Comparison of ENCODE assay signal across 24 cellular contexts in the genomic region with DNA sequence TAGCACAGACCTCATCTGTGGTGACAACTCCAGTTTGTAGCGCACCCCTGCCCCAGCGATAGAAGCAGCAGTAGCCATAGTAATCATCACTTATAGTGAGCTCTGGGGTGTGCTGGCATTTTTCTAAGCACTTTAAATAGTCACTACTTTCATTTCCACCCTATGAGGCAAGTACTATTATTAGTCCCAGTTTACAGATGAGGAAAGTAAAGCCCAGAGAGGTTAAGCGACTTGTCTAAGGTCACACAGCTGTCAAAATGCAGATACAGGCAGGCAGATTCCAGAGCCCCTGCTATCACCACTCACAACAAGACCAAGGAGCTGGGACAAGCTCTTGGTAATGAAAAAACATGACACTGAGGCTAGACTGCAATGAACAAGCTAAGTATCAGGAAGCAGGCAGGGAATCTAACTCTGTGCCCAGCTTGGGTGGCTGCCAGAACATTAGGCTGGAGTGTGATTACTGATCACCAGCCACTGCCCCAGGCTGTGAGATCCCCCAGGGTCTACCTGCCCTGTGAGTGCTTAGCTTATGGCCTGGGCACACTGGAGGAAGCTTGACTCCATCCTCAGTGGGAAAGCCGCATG.
A peak's percentile ranks its signal among the peaks of the same experiment; 100 is the strongest.
DNase-seq lines count a peak whose midpoint lies in the region; ATAC-seq, FAIRE-seq and TF ChIP-seq lines count a peak whose summit lies in the region.
"Had no signal": no experiment of that assay in that cellular context is flagged by ENCODE, and none has a peak within 500 bp of the region (broad histone marks: within the 10 kb centered on the region; RNA-seq: fewer than 3 reads in every experiment).

No MANE protein-coding gene starts in this region.

- H3K23ac ChIP-seq in IMR-90 (ENCODE audit: low read depth, low read length): no peak overlapping the region; the same call in 1 of the 2 replicates

- no peak overlapping the region for H3K18ac ChIP-seq in IMR-90 (ENCODE audit: low read depth, low read length)

- H3K27me3 ChIP-seq in IMR-90 (ENCODE audit: control insufficient read depth, insufficient read depth, low read length) (peaks cover 10% of the 10 kb centered on the region), K562 (ENCODE audit: control insufficient read depth in 2 of 2, insufficient read depth in 2 of 2, low read length in 2 of 2) (no peaks in the 10 kb centered on the region; a peak in 1 of 5 replicates), smooth muscle cell (ENCODE audit: low read depth) (no peaks in the 10 kb centered on the region)
- H3K27me3 ChIP-seq: ovary, Peyer's patch, sigmoid colon, uterus had no signal

- no peak overlapping the region for H3K4me3 ChIP-seq in IMR-90 (ENCODE audit: insufficient read depth, low read depth, low read length)
- no peak overlapping the region for H3K4me3 ChIP-seq in K562
- no peak overlapping the region for H3K4me3 ChIP-seq in smooth muscle cell
- H3K4me3 ChIP-seq: ovary, Peyer's patch, sigmoid colon, uterus had no signal

- peak overlapping the region; percentile 82 for H2BK20ac ChIP-seq in IMR-90 (ENCODE audit: low read depth, low read length)

- H3K56ac ChIP-seq in IMR-90 (ENCODE audit: extremely low read depth, insufficient read depth, low read length): no peak overlapping the region

- H2AFZ ChIP-seq in IMR-90 (replicated peaks; ENCODE audit: low read length, poor library complexity) (no peak overlapping the region), K562 (ENCODE audit: low read depth, low read length) (no peak overlapping the region), smooth muscle cell (ENCODE audit: low read depth) (no peak overlapping the region)

- no peaks in the 10 kb centered on the region for H3K79me2 ChIP-seq in K562 (ENCODE audit: control insufficient read depth, insufficient read depth, low read length)
- H3K79me2 ChIP-seq in smooth muscle cell (ENCODE audit: low read depth): no peaks in the 10 kb centered on the region

- no peak for ATAC-seq in IMR-90 (ENCODE audit: low read depth)
- no peak for ATAC-seq in K562
- ATAC-seq: esophagus mucosa had no signal

- peak overlapping the region; percentile 86 for H3K4ac ChIP-seq in IMR-90 (ENCODE audit: low read depth, low read length)

- TF ChIP-seq CTCF in IMR-90 (conservative IDR thresholded peaks at IDR 0.05; ENCODE audit: low read depth, low read length) (no peak), K562 (IDR thresholded peaks at IDR 0.05 in 2 of 3, conservative IDR thresholded peaks at IDR 0.05 in 1 of 3; ENCODE audit: insufficient read depth in 2 of 3, low read depth in 1 of 3, low read length in 3 of 3) (no peak), mesothelial cell of epicardium (IDR thresholded peaks at IDR 0.05; ENCODE audit: unreplicated experiment) (no peak), smooth muscle cell (IDR thresholded peaks at IDR 0.05; ENCODE audit: borderline replicate concordance, insufficient read depth, poor library complexity, severe bottlenecking) (no peak), progenitor cell of endocrine pancreas (IDR thresholded peaks at IDR 0.05; ENCODE audit: unreplicated experiment) (no peak)

- TF ChIP-seq RAD21 in IMR-90 (IDR thresholded peaks at IDR 0.05; ENCODE audit: low read length) (no peak), K562 (CRISPR knock-in tag; conservative IDR thresholded peaks at IDR 0.05 in 1 of 2, IDR thresholded peaks at IDR 0.05 in 1 of 2) (no peak)

- WGBS in IMR-90 (ENCODE audit: extremely low coverage in 2 of 2, insufficient read length in 1 of 2), 2 experiments: no CpG with 5 or more reads among the region's 4 CpGs
- WGBS in K562 (ENCODE audit: insufficient coverage, low coverage, missing lambda C conversion rate): 7% methylated on average over 3 of the region's 4 CpGs
- WGBS in smooth muscle cell (ENCODE audit: low lambda C conversion rate): 85% methylated on average over 4 of the region's 4 CpGs

- no peak overlapping the region for H2AK9ac ChIP-seq in IMR-90 (replicated peaks; ENCODE audit: low read depth, low read length, poor library complexity)

- DNase-seq in IMR-90 (peak; percentile 12), K562 (ENCODE audit: extremely low read depth in 1 of 4, low spot score in 3 of 4) (no peak), mesothelial cell of epicardium (ENCODE audit: low spot score in 2 of 2, unreplicated experiment in 2 of 2) (no peak), smooth muscle cell (lab: John Stamatoyannopoulos, UW; ENCODE audit: unreplicated experiment) (no peak), DMS153 (lab: John Stamatoyannopoulos, UW) (no peak), progenitor cell of endocrine pancreas (ENCODE audit: low spot score, unreplicated experiment) (no peak)
- no peak for DNase-seq in activated CD4-positive, alpha-beta T cell treated with anti-CD3 and anti-CD28 coated beads for 4 hours
- DNase-seq: activated CD4-positive, alpha-beta T cell treated with anti-CD3 and anti-CD28 coated beads, Interleukin-2, amount 50 U/mL, for 1 hour; CD8-positive, alpha-beta memory T cell; DND-41; effector CD8-positive, alpha-beta T cell; H7; NCI-H1417; NCI-H2107; NCI-H510A; Peyer's patch; sigmoid colon; SK-N-SH; uterus had no signal

- H2BK120ac ChIP-seq in IMR-90 (ENCODE audit: low read depth, low read length): peak overlapping the region; percentile 81

- in situ Hi-C loops in IMR-90 (cut with MboI; ENCODE audit: low sequenced_read_pairs) (no loop called here), K562 (cut with MboI) (no loop called here)

- H3F3A ChIP-seq in smooth muscle cell (ENCODE audit: low read depth): no peaks in the 10 kb centered on the region

- 0 out of 2 replicates have a peak, but pooled peaks cover 6% of the 10 kb centered on the region for H3K9me1 ChIP-seq in IMR-90 (ENCODE audit: insufficient read depth, low read length)
- H3K9me1 ChIP-seq in K562 (ENCODE audit: control insufficient read depth, insufficient read depth, low read length): no peaks in the 10 kb centered on the region

- intact Hi-C loops in IMR-90 (cut with micrococcal nuclease): no loop called here
- intact Hi-C loops in K562 (cut with micrococcal nuclease): no loop called here

- H3K4me1 Mint-ChIP-seq in mesothelial cell of epicardium (peaks cover 60% of the 10 kb centered on the region), progenitor cell of endocrine pancreas (ENCODE audit: low read depth) (peaks cover 13% of the 10 kb centered on the region)
- H3K4me1 Mint-ChIP-seq: CD8-positive, alpha-beta memory T cell had no signal

- no peak overlapping the region for H4K5ac ChIP-seq in IMR-90 (ENCODE audit: low read depth, low read length)

- no peak overlapping the region for H4K8ac ChIP-seq in IMR-90 (ENCODE audit: low read depth in 2 of 2, low read length in 2 of 2)

- H3K9ac ChIP-seq in IMR-90 (ENCODE audit: low read depth, low read length) (no peak overlapping the region), K562 (ENCODE audit: insufficient read depth in 1 of 2, low read depth in 2 of 2, low read length in 2 of 2) (no peak overlapping the region), smooth muscle cell (ENCODE audit: low read depth) (no peak overlapping the region)
- H3K9ac ChIP-seq: SK-N-SH had no signal

- H3K79me1 ChIP-seq in IMR-90 (ENCODE audit: low read depth in 1 of 2, low read length in 2 of 2): no peaks in the 10 kb centered on the region

- CTCF ChIA-PET in IMR-90 (lab: Yijun Ruan, JAX): no interaction called here
- CTCF ChIA-PET in K562 (lab: Yijun Ruan, JAX; ENCODE audit: low intra/inter-chr PET ratio): no interaction called here

- no peak overlapping the region for H3K14ac ChIP-seq in IMR-90 (replicated peaks; ENCODE audit: low read depth, low read length)

- TF ChIP-seq EP300 in K562 (IDR thresholded peaks at IDR 0.05; ENCODE audit: low read length): no peak

- no peak overlapping the region for H2BK5ac ChIP-seq in IMR-90 (ENCODE audit: low read depth, low read length, poor library complexity, severe bottlenecking)

- TF ChIP-seq POLR2A in IMR-90 (IDR thresholded peaks at IDR 0.05; ENCODE audit: low read depth, low read length) (no peak), K562 (conservative IDR thresholded peaks at IDR 0.05) (no peak)

- BruUV-seq in IMR-90 (replicated peaks; lab: Mats Ljungman, UMichigan) (no TSS peak), K562 (replicated peaks; lab: Mats Ljungman, UMichigan) (no TSS peak)

- H3K4me3 Mint-ChIP-seq in mesothelial cell of epicardium (no peak overlapping the region), progenitor cell of endocrine pancreas (ENCODE audit: low read depth) (no peak overlapping the region)
- H3K4me3 Mint-ChIP-seq: activated naive CD8-positive, alpha-beta T cell; CD8-positive, alpha-beta memory T cell had no signal

- peaks cover 5% of the 10 kb centered on the region for H3K9me3 ChIP-seq in IMR-90 (ENCODE audit: control insufficient read depth, insufficient read depth, low read length)
- no peaks in the 10 kb centered on the region for H3K9me3 ChIP-seq in K562 (replicated peaks; ENCODE audit: control insufficient read depth, insufficient read depth, low read depth, low read length)
- H3K9me3 ChIP-seq in smooth muscle cell (replicated peaks; ENCODE audit: low read depth): no peaks in the 10 kb centered on the region
- H3K9me3 ChIP-seq: ovary, Peyer's patch, sigmoid colon, SK-N-SH, uterus had no signal

- peak overlapping the region; percentile 64; the same call in 2 of the 3 replicates for H2BK15ac ChIP-seq in IMR-90 (ENCODE audit: low read depth, low read length)

- no peaks in the 10 kb centered on the region for H3K36me3 ChIP-seq in IMR-90 (ENCODE audit: control insufficient read depth, insufficient read depth, low read length)
- no peaks in the 10 kb centered on the region for H3K36me3 ChIP-seq in K562 (ENCODE audit: control insufficient read depth, insufficient read depth, low read length)
- no peaks in the 10 kb centered on the region for H3K36me3 ChIP-seq in smooth muscle cell (ENCODE audit: low read depth)
- H3K36me3 ChIP-seq: ovary, Peyer's patch, sigmoid colon, uterus had no signal

- H3K9me3 Mint-ChIP-seq in mesothelial cell of epicardium (peaks cover 4% of the 10 kb centered on the region), progenitor cell of endocrine pancreas (ENCODE audit: low read depth) (no peaks in the 10 kb centered on the region)
- H3K9me3 Mint-ChIP-seq: CD8-positive, alpha-beta memory T cell had no signal

- peak overlapping the region; percentile 98 for H3K27ac Mint-ChIP-seq in mesothelial cell of epicardium
- H3K27ac Mint-ChIP-seq in progenitor cell of endocrine pancreas: no peak overlapping the region
- H3K27ac Mint-ChIP-seq: activated naive CD8-positive, alpha-beta T cell; CD8-positive, alpha-beta memory T cell had no signal

- no peaks in the 10 kb centered on the region for H4K20me1 ChIP-seq in IMR-90 (ENCODE audit: insufficient read depth, low read length)
- H4K20me1 ChIP-seq in K562 (replicated peaks; ENCODE audit: control insufficient read depth, insufficient read depth, low read length): no peaks in the 10 kb centered on the region; the same call in 1 of the 2 replicates
- H4K20me1 ChIP-seq in smooth muscle cell (ENCODE audit: low read depth): no peaks in the 10 kb centered on the region

- FAIRE-seq in K562 (lab: Jason Lieb, UNC): no peak
- FAIRE-seq: frontal cortex, GM12892 had no signal

- H4K91ac ChIP-seq in IMR-90 (ENCODE audit: insufficient read depth, low read depth, low read length): peak overlapping the region; percentile 88; the same call in 1 of the 2 replicates

- peaks cover 7% of the 10 kb centered on the region for H3K4me1 ChIP-seq in IMR-90 (ENCODE audit: control insufficient read depth, insufficient read depth, low read length)
- H3K4me1 ChIP-seq in K562 (replicated peaks in 1 of 2; ENCODE audit: control insufficient read depth in 2 of 2, insufficient read depth in 2 of 2, low read length in 2 of 2): no peaks in the 10 kb centered on the region
- peaks cover 9% of the 10 kb centered on the region for H3K4me1 ChIP-seq in smooth muscle cell (ENCODE audit: low read depth)

- no peaks in the 10 kb centered on the region for H3K27me3 Mint-ChIP-seq in mesothelial cell of epicardium (ENCODE audit: low read depth)
- H3K27me3 Mint-ChIP-seq in progenitor cell of endocrine pancreas: peaks cover 11% of the 10 kb centered on the region

- peaks cover 1% of the 10 kb centered on the region for H3K36me3 Mint-ChIP-seq in mesothelial cell of epicardium
- no peaks in the 10 kb centered on the region for H3K36me3 Mint-ChIP-seq in progenitor cell of endocrine pancreas (ENCODE audit: insufficient read depth)
- H3K36me3 Mint-ChIP-seq: activated naive CD8-positive, alpha-beta T cell; CD8-positive, alpha-beta memory T cell had no signal

- H3K27ac ChIP-seq in IMR-90 (ENCODE audit: insufficient read depth, low read length) (no peak overlapping the region), K562 (ENCODE audit: extremely low read depth, low read depth, low read length) (no peak overlapping the region), smooth muscle cell (ENCODE audit: low read depth) (peak overlapping the region; percentile 88)
- H3K27ac ChIP-seq: Peyer's patch had no signal

- H2AK5ac ChIP-seq in IMR-90 (ENCODE audit: low read depth, low read length): peak overlapping the region; percentile 33

- POLR2A ChIA-PET in IMR-90 (lab: Charles Lee; ENCODE audit: unreplicated experiment) (no interaction called here), K562 (lab: Yijun Ruan, JAX) (no interaction called here)

- H3K4me2 ChIP-seq in IMR-90 (ENCODE audit: low read depth, low read length) (no peak overlapping the region), K562 (ENCODE audit: insufficient read depth, low read length) (no peak overlapping the region), smooth muscle cell (no peak overlapping the region)
- H3K4me2 ChIP-seq: SK-N-SH had no signal

- dilution Hi-C loops in IMR-90 (cut with HindIII; ENCODE audit: low sequenced_read_pairs, unreplicated experiment): no loop called here
